In the genomic region with DNA sequence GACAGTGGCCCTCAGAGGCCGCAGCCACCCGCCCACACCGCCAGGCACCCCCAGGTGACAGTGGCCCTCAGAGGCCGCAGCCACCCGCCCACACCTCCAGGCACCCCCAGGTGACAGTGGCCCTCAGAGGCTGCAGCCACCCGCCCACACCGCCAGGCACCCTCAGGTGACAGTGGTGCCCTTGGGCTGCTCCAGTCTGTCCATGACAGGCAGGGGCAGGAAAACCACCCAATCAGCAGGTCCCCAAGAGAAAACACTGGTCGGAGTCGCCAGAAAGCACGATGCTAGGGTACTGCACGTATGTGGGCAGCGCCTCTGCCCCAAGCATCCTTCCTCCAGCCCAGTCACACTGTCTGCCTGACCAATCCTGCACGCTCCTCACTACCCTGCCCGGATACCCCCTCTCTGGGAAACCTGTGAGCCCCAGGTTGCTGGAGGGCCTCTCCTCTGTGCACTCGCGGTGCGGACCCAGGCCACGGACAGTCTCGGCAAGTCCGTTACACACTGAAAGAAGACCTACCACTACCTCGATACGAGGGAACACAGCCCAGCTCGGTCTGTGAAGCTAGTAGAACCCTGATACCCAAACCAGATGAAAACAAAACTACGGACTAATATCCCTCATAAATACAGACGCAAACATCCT, we compare ENCODE assay signal across 19 cellular contexts. TPM values are rescaled to one million over a fixed set of nuclear protein-coding genes. Genes with fewer than 3 reads are reported as not detected.
DNase-seq lines count a peak whose midpoint lies in the region; ATAC-seq, FAIRE-seq and TF ChIP-seq lines count a peak whose summit lies in the region.
"Had no signal": no experiment of that assay in that cellular context is flagged by ENCODE, and none has a peak within 500 bp of the region (broad histone marks: within the 10 kb centered on the region; RNA-seq: fewer than 3 reads in every experiment).

No MANE protein-coding gene starts in this region.

- H3K4me3 Mint-ChIP-seq in stimulated activated naive CD8-positive, alpha-beta T cell treated with anti-CD3 and anti-CD28 coated beads, Interleukin-15, amount 100 ng/mL, for 72 hours, result no peak overlapping the region
- H3K4me3 Mint-ChIP-seq in nephron progenitor cell, result no peak overlapping the region
- H3K4me3 Mint-ChIP-seq: HFFc6 had no signal

- H3K4me3 ChIP-seq in bronchial epithelial cell (ENCODE audit: low read depth, low read length), result no peak overlapping the region

- FAIRE-seq in bronchial epithelial cell (lab: Jason Lieb, UNC), result peak; percentile 70
- FAIRE-seq: GM12892, GM19239, H1 had no signal

- no peak for DNase-seq in stimulated activated naive CD8-positive, alpha-beta T cell treated with anti-CD3 and anti-CD28 coated beads, Interleukin-15, amount 100 ng/mL, for 72 hours
- DNase-seq in stimulated activated naive CD8-positive, alpha-beta T cell treated with anti-CD3 and anti-CD28 coated beads, Interleukin-15, Interleukin-2, amounts not matched to agents 100 U/mL and 50 U/mL, for 24 hours, result no peak
- DNase-seq in bronchial epithelial cell (ENCODE audit: low read depth) (no peak), nephron progenitor cell (no peak), retina (no peak)
- DNase-seq: DND-41, GDM1, HFFc6, KG1, NCI-H1092, NCI-H345, NCI-H69 had no signal

- H3K9me3 Mint-ChIP-seq in stimulated activated naive CD8-positive, alpha-beta T cell treated with anti-CD3 and anti-CD28 coated beads, Interleukin-15, amount 100 ng/mL, for 72 hours, result no peaks in the 10 kb centered on the region
- peaks cover 20% of the 10 kb centered on the region for H3K9me3 Mint-ChIP-seq in nephron progenitor cell

- no peak for TF ChIP-seq CTCF in bronchial epithelial cell (IDR thresholded peaks at IDR 0.05; ENCODE audit: insufficient read depth, low read length, severe bottlenecking)
- no peak for TF ChIP-seq CTCF in nephron progenitor cell (IDR thresholded peaks at IDR 0.05)

- ATAC-seq in stimulated activated naive CD8-positive, alpha-beta T cell treated with anti-CD3 and anti-CD28 coated beads, Interleukin-15, amount 100 ng/mL, for 72 hours, result no peak
- no peak for ATAC-seq in stimulated activated naive CD8-positive, alpha-beta T cell treated with anti-CD3 and anti-CD28 coated beads, Interleukin-15, Interleukin-2, amounts not matched to agents 100 U/mL and 50 U/mL, for 24 hours
- ATAC-seq in HG02610 (IDR thresholded peaks at IDR 0.05; ENCODE audit: unreplicated experiment), result no peak
- no peak for ATAC-seq in GM21737 (IDR thresholded peaks at IDR 0.05; ENCODE audit: unreplicated experiment)

- H3K27me3 Mint-ChIP-seq in stimulated activated naive CD8-positive, alpha-beta T cell treated with anti-CD3 and anti-CD28 coated beads, Interleukin-15, amount 100 ng/mL, for 72 hours, result no peaks in the 10 kb centered on the region
- H3K27me3 Mint-ChIP-seq in nephron progenitor cell (ENCODE audit: low read depth, poor library complexity), result peaks cover 4% of the 10 kb centered on the region

- H3K27me3 ChIP-seq in bronchial epithelial cell (ENCODE audit: control insufficient read depth, insufficient read depth, low read length), result no peaks in the 10 kb centered on the region

- peak overlapping the region; percentile 2 to 31 for H3K27ac Mint-ChIP-seq in stimulated activated naive CD8-positive, alpha-beta T cell treated with anti-CD3 and anti-CD28 coated beads, Interleukin-15, amount 100 ng/mL, for 72 hours
- peak overlapping the region; percentile 16 for H3K27ac Mint-ChIP-seq in nephron progenitor cell
- H3K27ac Mint-ChIP-seq: HFFc6 had no signal

- H3K36me3 Mint-ChIP-seq in nephron progenitor cell (ENCODE audit: low read depth), result peaks cover 26% of the 10 kb centered on the region

- no peaks in the 10 kb centered on the region for H3K36me3 ChIP-seq in bronchial epithelial cell (ENCODE audit: control insufficient read depth, insufficient read depth, low read length)

- H3K4me1 Mint-ChIP-seq in stimulated activated naive CD8-positive, alpha-beta T cell treated with anti-CD3 and anti-CD28 coated beads, Interleukin-15, amount 100 ng/mL, for 72 hours, result peaks cover 43% of the 10 kb centered on the region
- H3K4me1 Mint-ChIP-seq in nephron progenitor cell, result peaks cover 31% of the 10 kb centered on the region

RNA-seq across cellular contexts. Expression of gene GPR146, which starts 11.7 kb away (rescaled TPM):
- total RNA-seq in bronchial epithelial cell, result 1.0 and 1.3 TPM in 2 replicates

RNA-seq across cellular contexts. Expression of gene CYP2W1, which starts 49.7 kb away (rescaled TPM):
- 0.51 TPM in 1 of 2 replicates, not detected in the other for total RNA-seq in bronchial epithelial cell
- total RNA-seq: A673, H1, M059J had no signal

RNA-seq across cellular contexts. Expression of gene GPER1, which starts 55.3 kb away (rescaled TPM):
- total RNA-seq in bronchial epithelial cell, result under 0.01 and 0.13 TPM in 2 replicates

RNA-seq across cellular contexts. Expression of gene COX19, which starts 57.3 kb away (rescaled TPM):
- 12.9 and 17.5 TPM in 2 replicates for total RNA-seq in bronchial epithelial cell
